Comparison of ENCODE assay signal across 7 cellular contexts in genomic region chr15:92906038-92906437, GRCh38. TPM values are rescaled to one million over a fixed set of nuclear protein-coding genes. Genes with fewer than 3 reads are reported as not detected.
DNase-seq lines count a peak whose midpoint lies in the region; ATAC-seq, FAIRE-seq and TF ChIP-seq lines count a peak whose summit lies in the region.

No MANE protein-coding gene starts in this region.

- H3K27me3 ChIP-seq in right cardiac atrium (ENCODE audit: control insufficient read depth, insufficient read depth), result no peaks in the 10 kb centered on the region
- H3K27me3 ChIP-seq in stomach, result no peaks in the 10 kb centered on the region
- H3K27me3 ChIP-seq in small intestine (ENCODE audit: control insufficient read depth in 2 of 2, insufficient read depth in 2 of 2, low read length in 2 of 2), result no peaks in the 10 kb centered on the region

- H3K4me1 ChIP-seq in right cardiac atrium (ENCODE audit: control insufficient read depth, insufficient read depth, low read length) (peaks cover 14% of the 10 kb centered on the region), stomach (peaks cover 44 to 79% (median 67%) of the 10 kb centered on the region in 4 donors), small intestine (ENCODE audit: control insufficient read depth in 2 of 2, insufficient read depth in 1 of 2, low read depth in 1 of 2, low read length in 1 of 2) (peaks cover 9 to 14% of the 10 kb centered on the region in 2 donors)

- no peak overlapping the region for H3K27ac ChIP-seq in right cardiac atrium (ENCODE audit: low read length)
- H3K27ac ChIP-seq in stomach, result peak overlapping the region in 4 of 5 donors; percentile 96 to 99 (median 96)
- peak overlapping the region in 1 of 2 donors; percentile 71 for H3K27ac ChIP-seq in small intestine (ENCODE audit: low read depth in 1 of 2, low read length in 1 of 2)

- no peak for FAIRE-seq in small intestine (lab: Jason Lieb, UNC)

- intact Hi-C loops in right cardiac atrium (cut with DNase I), result loop anchor here in 1 of 4 donors (5.0 kb wide), 1 partner anchor 94 kb away; no protein-coding TSS in a partner anchor
- intact Hi-C loops in stomach (cut with DNase I; ENCODE audit: low total_unique reads), result no loop called here

- H3K4me3 ChIP-seq in right cardiac atrium (ENCODE audit: low read length), result peak overlapping the region; percentile 80
- peak overlapping the region in 3 of 4 donors; percentile 61 to 66 (median 64) for H3K4me3 ChIP-seq in stomach
- peak overlapping the region in 1 of 2 donors; percentile 15 for H3K4me3 ChIP-seq in small intestine (ENCODE audit: low read depth in 1 of 2, low read length in 2 of 2)

- no peak for TF ChIP-seq CTCF in stomach (IDR thresholded peaks at IDR 0.05)

- no peak for DNase-seq in activated CD8-positive, alpha-beta T cell treated with anti-CD3 and anti-CD28 coated beads, Interleukin-2, amount 10 ng/mL, durations not matched to agents 7 days and 5 days
- no peak for DNase-seq in right cardiac atrium
- no peak for DNase-seq in stomach
- no peak for DNase-seq in small intestine
- no peak for DNase-seq in NCI-H146 (lab: John Stamatoyannopoulos, UW)
- DNase-seq in NCI-H446 (lab: John Stamatoyannopoulos, UW), result no peak

- H3K9me3 Mint-ChIP-seq in IgD-negative memory B cell, result no peaks in the 10 kb centered on the region
- no peaks in the 10 kb centered on the region for H3K9me3 Mint-ChIP-seq in activated CD8-positive, alpha-beta T cell treated with anti-CD3 and anti-CD28 coated beads, Interleukin-2, amount 10 ng/mL, durations not matched to agents 7 days and 5 days (ENCODE audit: insufficient read depth)

- WGBS in right cardiac atrium, result 13% methylated on average over 3 of the region's 3 CpGs
- WGBS in stomach, 5 donors, result 6 to 14% (median 10%) methylated on average over 3 of the region's 3 CpGs
- 2 to 10% (median 8%) methylated on average over 3 of the region's 3 CpGs for WGBS in small intestine, 3 donors

- TF ChIP-seq EP300 in stomach (IDR thresholded peaks at IDR 0.05), result no peak

- H3K9me3 ChIP-seq in right cardiac atrium (ENCODE audit: control insufficient read depth, low read length) (no peaks in the 10 kb centered on the region), stomach (no peaks in the 10 kb centered on the region), small intestine (ENCODE audit: control insufficient read depth, low read depth) (no peaks in the 10 kb centered on the region)

- peak overlapping the region; percentile 91 to 100 (median 100) for H3K27ac Mint-ChIP-seq in IgD-negative memory B cell
- H3K27ac Mint-ChIP-seq in activated CD8-positive, alpha-beta T cell treated with anti-CD3 and anti-CD28 coated beads, Interleukin-2, amount 10 ng/mL, durations not matched to agents 7 days and 5 days, result peak overlapping the region; percentile 98

- H3K27me3 Mint-ChIP-seq in IgD-negative memory B cell, result no peaks in the 10 kb centered on the region
- H3K27me3 Mint-ChIP-seq in activated CD8-positive, alpha-beta T cell treated with anti-CD3 and anti-CD28 coated beads, Interleukin-2, amount 10 ng/mL, durations not matched to agents 7 days and 5 days (ENCODE audit: low read depth), result no peaks in the 10 kb centered on the region

- H3K36me3 ChIP-seq in stomach (peaks cover 0 to 7% (median 0%) of the 10 kb centered on the region in 4 donors), small intestine (ENCODE audit: control insufficient read depth in 2 of 2, insufficient read depth in 2 of 2, low read length in 2 of 2) (no peaks in the 10 kb centered on the region)

- ATAC-seq in activated CD8-positive, alpha-beta T cell treated with anti-CD3 and anti-CD28 coated beads, Interleukin-2, amount 10 ng/mL, durations not matched to agents 7 days and 5 days, result no peak
- no peak for ATAC-seq in right cardiac atrium

- CTCF ChIA-PET in activated CD8-positive, alpha-beta T cell treated with anti-CD3 and anti-CD28 coated beads, Interleukin-2, amount 10 ng/mL, durations not matched to agents 7 days and 5 days (lab: Charles Lee), result interaction anchor here (0.6 to 4.0 kb wide), 10 partner anchors 9 to 109 kb away, joined by 3 to 46 read pairs (median 6); no protein-coding TSS in a partner anchor

- POLR2A ChIA-PET in activated CD8-positive, alpha-beta T cell treated with anti-CD3 and anti-CD28 coated beads, Interleukin-2, amount 10 ng/mL, durations not matched to agents 7 days and 5 days (lab: Charles Lee), result interaction anchor here (0.6 to 11.6 kb wide), 7 partner anchors 9 to 97 kb away, joined by 3 to 594 read pairs (median 58); no protein-coding TSS in a partner anchor

- peaks cover 5% of the 10 kb centered on the region for H3K36me3 Mint-ChIP-seq in IgD-negative memory B cell
- H3K36me3 Mint-ChIP-seq in activated CD8-positive, alpha-beta T cell treated with anti-CD3 and anti-CD28 coated beads, Interleukin-2, amount 10 ng/mL, durations not matched to agents 7 days and 5 days (ENCODE audit: low read depth), result peaks cover 80% of the 10 kb centered on the region

- peaks cover 46 to 66% (median 48%) of the 10 kb centered on the region in 3 donors for H3K4me1 Mint-ChIP-seq in IgD-negative memory B cell
- peaks cover 64% of the 10 kb centered on the region for H3K4me1 Mint-ChIP-seq in activated CD8-positive, alpha-beta T cell treated with anti-CD3 and anti-CD28 coated beads, Interleukin-2, amount 10 ng/mL, durations not matched to agents 7 days and 5 days (ENCODE audit: low read depth)

- H3K4me3 Mint-ChIP-seq in IgD-negative memory B cell, result peak overlapping the region; percentile 76 to 98 (median 90)
- H3K4me3 Mint-ChIP-seq in activated CD8-positive, alpha-beta T cell treated with anti-CD3 and anti-CD28 coated beads, Interleukin-2, amount 10 ng/mL, durations not matched to agents 7 days and 5 days, result peak overlapping the region; percentile 83

- no peak for TF ChIP-seq POLR2A in stomach (IDR thresholded peaks at IDR 0.05)

RNA-seq across cellular contexts. Expression of gene CHD2, which starts 5.9 kb away (rescaled TPM):
- polyA plus RNA-seq in IgD-negative memory B cell, result 131 TPM
- total RNA-seq in activated CD8-positive, alpha-beta T cell treated with anti-CD3 and anti-CD28 coated beads, Interleukin-2, amount 10 ng/mL, durations not matched to agents 7 days and 5 days, result 100 to 1,000 TPM; 137 to 144 TPM
- total RNA-seq in right cardiac atrium, result 10 to 100 TPM; 62.7 to 83.6 (median 65.1) TPM
- 28.4 TPM for polyA plus RNA-seq in right cardiac atrium
- 100 to 1,000 TPM; 124 to 833 (median 164) TPM for total RNA-seq in stomach
- polyA plus RNA-seq in stomach, result 10 to 100 TPM; 21.5 to 29.5 (median 23.5) TPM
- polyA plus RNA-seq in small intestine, result 10 to 100 TPM; 29.2 to 33.1 (median 31.2) TPM
